Comparison of ENCODE assay signal across 9 cellular contexts in genomic region chrX:153966283-153966688, GRCh38. TPM values are rescaled to one million over a fixed set of nuclear protein-coding genes. Genes with fewer than 3 reads are reported as not detected.
A peak's percentile ranks its signal among the peaks of the same experiment; 100 is the strongest.
DNase-seq lines count a peak whose midpoint lies in the region; TF ChIP-seq lines count a peak whose summit lies in the region.
"Had no signal": no experiment of that assay in that cellular context is flagged by ENCODE, and none has a peak within 500 bp of the region (broad histone marks: within the 10 kb centered on the region; RNA-seq: fewer than 3 reads in every experiment).

No MANE protein-coding gene starts in this region.

- H3K4me3 Mint-ChIP-seq in HFFc6 (peak overlapping the region; percentile 34), glutamatergic neuron (ENCODE audit: unreplicated experiment) (peak overlapping the region; percentile 64)
- H3K4me3 Mint-ChIP-seq in activated CD4-positive, alpha-beta memory T cell treated with anti-CD3 and anti-CD28 coated beads, Interleukin-2, amount 10 ng/mL, durations not matched to agents 7 days and 5 days, result peak overlapping the region; percentile 100

- peak overlapping the region; percentile 4 for H3K9ac ChIP-seq in skeletal muscle satellite cell (ENCODE audit: low read depth, low read length)

- DNase-seq in HFFc6 (no peak), glutamatergic neuron (no peak), NK-92 (lab: John Stamatoyannopoulos, UW; ENCODE audit: unreplicated experiment) (no peak), HUDEP-2 (lab: John Stamatoyannopoulos, UW; ENCODE audit: unreplicated experiment in 76 of 76) (no peak), epidermal melanocyte (ENCODE audit: insufficient read length, low spot score) (no peak)
- no peak for DNase-seq in activated CD4-positive, alpha-beta memory T cell treated with anti-CD3 and anti-CD28 coated beads, Interleukin-2, amount 10 ng/mL, durations not matched to agents 7 days and 5 days
- DNase-seq: left lung, PC-9 had no signal

- TF ChIP-seq CTCF in HFFc6 (IDR thresholded peaks at IDR 0.05) (no peak), glutamatergic neuron (IDR thresholded peaks at IDR 0.05; ENCODE audit: partially characterized antibody, unreplicated experiment) (no peak)

- peak overlapping the region; percentile 5 for H3K4me3 ChIP-seq in skeletal muscle satellite cell (ENCODE audit: low read length)
- H3K4me3 ChIP-seq: left lung, PC-9 had no signal

- POLR2A ChIA-PET in activated CD4-positive, alpha-beta memory T cell treated with anti-CD3 and anti-CD28 coated beads, Interleukin-2, amount 10 ng/mL, durations not matched to agents 7 days and 5 days (lab: Charles Lee), result interaction anchor here (0.7 to 10.4 kb wide), 9 partner anchors 16 to 57 kb away, joined by 3 to 201 read pairs (median 4); partner anchors contain the start of genes ARHGAP4 and IRAK1

- no peaks in the 10 kb centered on the region for H3K27me3 ChIP-seq in skeletal muscle satellite cell (ENCODE audit: control insufficient read depth, insufficient read depth, low read length)
- H3K27me3 ChIP-seq: left lung had no signal

- H3K27me3 Mint-ChIP-seq in HFFc6 (ENCODE audit: insufficient read depth) (no peaks in the 10 kb centered on the region; the same call in 1 of the 2 replicates), glutamatergic neuron (ENCODE audit: unreplicated experiment) (peaks cover 2% of the 10 kb centered on the region)
- H3K27me3 Mint-ChIP-seq in activated CD4-positive, alpha-beta memory T cell treated with anti-CD3 and anti-CD28 coated beads, Interleukin-2, amount 10 ng/mL, durations not matched to agents 7 days and 5 days, result no peaks in the 10 kb centered on the region

- peak overlapping the region; percentile 88 for H3K4me2 ChIP-seq in skeletal muscle satellite cell (ENCODE audit: low read length)
- H3K4me2 ChIP-seq: PC-9 had no signal

- H3K36me3 ChIP-seq in skeletal muscle satellite cell (ENCODE audit: insufficient read depth, low read length), result peaks cover 27% of the 10 kb centered on the region

- H3K9me3 ChIP-seq in skeletal muscle satellite cell (replicated peaks; ENCODE audit: low read length), result no peaks in the 10 kb centered on the region
- H3K9me3 ChIP-seq: left lung had no signal

- peaks cover 8% of the 10 kb centered on the region for H3K36me3 Mint-ChIP-seq in HFFc6 (ENCODE audit: low read depth)
- H3K36me3 Mint-ChIP-seq in activated CD4-positive, alpha-beta memory T cell treated with anti-CD3 and anti-CD28 coated beads, Interleukin-2, amount 10 ng/mL, durations not matched to agents 7 days and 5 days (ENCODE audit: low read depth), result peaks cover 42% of the 10 kb centered on the region
- H3K36me3 Mint-ChIP-seq in glutamatergic neuron (ENCODE audit: unreplicated experiment), result no peaks in the 10 kb centered on the region

- no peaks in the 10 kb centered on the region for H3K9me3 Mint-ChIP-seq in HFFc6
- H3K9me3 Mint-ChIP-seq in activated CD4-positive, alpha-beta memory T cell treated with anti-CD3 and anti-CD28 coated beads, Interleukin-2, amount 10 ng/mL, durations not matched to agents 7 days and 5 days, result no peaks in the 10 kb centered on the region
- peaks cover 5% of the 10 kb centered on the region for H3K9me3 Mint-ChIP-seq in glutamatergic neuron (ENCODE audit: unreplicated experiment)

- CTCF ChIA-PET in activated CD4-positive, alpha-beta memory T cell treated with anti-CD3 and anti-CD28 coated beads, Interleukin-2, amount 10 ng/mL, durations not matched to agents 7 days and 5 days (lab: Charles Lee), result interaction anchor here (1.2 to 4.1 kb wide), 5 partner anchors 19 to 202 kb away, joined by 3 to 31 read pairs (median 6); partner anchors contain the start of genes ARHGAP4 and PLXNB3

- H3K4me1 ChIP-seq in skeletal muscle satellite cell (ENCODE audit: control insufficient read depth, insufficient read depth, low read length), result peaks cover 33% of the 10 kb centered on the region

- H3K4me1 Mint-ChIP-seq in HFFc6 (ENCODE audit: low read depth) (peaks cover 26% of the 10 kb centered on the region), glutamatergic neuron (ENCODE audit: low read depth, unreplicated experiment) (peaks cover 17% of the 10 kb centered on the region)
- peaks cover 29% of the 10 kb centered on the region for H3K4me1 Mint-ChIP-seq in activated CD4-positive, alpha-beta memory T cell treated with anti-CD3 and anti-CD28 coated beads, Interleukin-2, amount 10 ng/mL, durations not matched to agents 7 days and 5 days

- peak overlapping the region; percentile 67 for H3K27ac Mint-ChIP-seq in HFFc6
- H3K27ac Mint-ChIP-seq in activated CD4-positive, alpha-beta memory T cell treated with anti-CD3 and anti-CD28 coated beads, Interleukin-2, amount 10 ng/mL, durations not matched to agents 7 days and 5 days, result peak overlapping the region; percentile 95
- peak overlapping the region; percentile 48 for H3K27ac Mint-ChIP-seq in glutamatergic neuron (ENCODE audit: unreplicated experiment)

RNA-seq across cellular contexts. Expression of gene HCFC1, which starts 5.3 kb away (rescaled TPM):
- 10 to 100 TPM; 52.1 to 62.1 (median 59.0) TPM for total RNA-seq in HFFc6 (2021; fragmentation: NEBNext Ultra II Directional; extraction: Animal tissue kit (Norgen Biotek cat#: 25700))
- 10 to 100 TPM; 88.3 to 93.1 TPM for total RNA-seq in activated CD4-positive, alpha-beta memory T cell treated with anti-CD3 and anti-CD28 coated beads, Interleukin-2, amount 10 ng/mL, durations not matched to agents 7 days and 5 days
- 84.0 TPM for total RNA-seq in glutamatergic neuron (ENCODE audit: unreplicated experiment)
- 22.6 and 24.5 TPM in 2 replicates for total RNA-seq in skeletal muscle satellite cell (2012; rRNA removed)

RNA-seq across cellular contexts. Expression of gene TMEM187, which starts 6.3 kb away (rescaled TPM):
- 1 to 10 TPM; 3.1 to 8.0 (median 5.7) TPM for total RNA-seq in HFFc6 (2021; fragmentation: NEBNext Ultra II Directional; extraction: Animal tissue kit (Norgen Biotek cat#: 25700))
- total RNA-seq in activated CD4-positive, alpha-beta memory T cell treated with anti-CD3 and anti-CD28 coated beads, Interleukin-2, amount 10 ng/mL, durations not matched to agents 7 days and 5 days, result 10 to 100 TPM in 1 of 2 experiments, 1 to 10 TPM in 1; 9.9 to 12.6 TPM
- total RNA-seq in glutamatergic neuron (ENCODE audit: unreplicated experiment), result 6.7 TPM
- 6.8 and 7.6 TPM in 2 replicates for total RNA-seq in skeletal muscle satellite cell (2012; rRNA removed)

RNA-seq across cellular contexts. Expression of gene RENBP, which starts 21.8 kb away (rescaled TPM):
- total RNA-seq in HFFc6 (2021; fragmentation: NEBNext Ultra II Directional; extraction: Animal tissue kit (Norgen Biotek cat#: 25700)), result under 1 TPM in 4 of 6 experiments, not detected in 2; 0.23 to 0.75 (median 0.40) TPM
- 10 to 100 TPM; 12.1 to 12.8 TPM for total RNA-seq in activated CD4-positive, alpha-beta memory T cell treated with anti-CD3 and anti-CD28 coated beads, Interleukin-2, amount 10 ng/mL, durations not matched to agents 7 days and 5 days
- 16.1 TPM for total RNA-seq in glutamatergic neuron (ENCODE audit: unreplicated experiment)
- total RNA-seq in skeletal muscle satellite cell (2012; rRNA removed), result 2.4 and 11.2 TPM in 2 replicates

RNA-seq across cellular contexts. Expression of gene NAA10, which starts 31.4 kb away (rescaled TPM):
- total RNA-seq in HFFc6 (2021; fragmentation: NEBNext Ultra II Directional; extraction: Animal tissue kit (Norgen Biotek cat#: 25700)), result 100 to 1,000 TPM; 130 to 160 (median 146) TPM
- total RNA-seq in activated CD4-positive, alpha-beta memory T cell treated with anti-CD3 and anti-CD28 coated beads, Interleukin-2, amount 10 ng/mL, durations not matched to agents 7 days and 5 days, result 10 to 100 TPM; 63.1 to 63.7 TPM
- total RNA-seq in glutamatergic neuron (ENCODE audit: unreplicated experiment), result 129 TPM
- 102 and 164 TPM in 2 replicates for total RNA-seq in skeletal muscle satellite cell (2012; rRNA removed)

RNA-seq across cellular contexts. Expression of gene ARHGAP4, which starts 40.2 kb away (rescaled TPM):
- total RNA-seq in HFFc6 (2021; fragmentation: NEBNext Ultra II Directional; extraction: Animal tissue kit (Norgen Biotek cat#: 25700)), result under 1 TPM; 0.18 to 0.63 (median 0.48) TPM
- total RNA-seq in activated CD4-positive, alpha-beta memory T cell treated with anti-CD3 and anti-CD28 coated beads, Interleukin-2, amount 10 ng/mL, durations not matched to agents 7 days and 5 days, result 100 to 1,000 TPM; 262 to 267 TPM
- 33.5 TPM for total RNA-seq in glutamatergic neuron (ENCODE audit: unreplicated experiment)
- total RNA-seq in skeletal muscle satellite cell (2012; rRNA removed), result 0.76 and 1.3 TPM in 2 replicates

Comparison
In these comparisons a context has a peak if more than half of its experiments do, and no peak if none do; other contexts are left out.
1. H3K4me3 Mint-ChIP-seq: peak in every context shown above with its lines; median percentile 100 in activated CD4-positive, alpha-beta memory T cell treated with anti-CD3 and anti-CD28 coated beads, Interleukin-2, amount 10 ng/mL, durations not matched to agents 7 days and 5 days; 64 in glutamatergic neuron; 34 in HFFc6.